ENCODE assay signal across 1 cellular context in genomic region chr14:69896972-69897371, GRCh38.
TF ChIP-seq lines count a peak whose summit lies in the region.

No MANE protein-coding gene starts in this region.

TF ChIP-seq in HepG2, 621 proteins besides CTCF, POLR2A, EP300 and RAD21 (continued from another document):
- TF ChIP-seq ZNF10 (CRISPR knock-in tag; IDR thresholded peaks at IDR 0.05; ENCODE audit: borderline replicate concordance, low read depth) (no peak), ZNF792 (CRISPR knock-in tag; IDR thresholded peaks at IDR 0.05) (no peak), MBNL3 (CRISPR knock-in tag; conservative IDR thresholded peaks at IDR 0.05) (no peak)
TF ChIP-seq in HepG2: peak in this region for 7.
